ENCODE assay signal across 10 cellular contexts in genomic region chr13:21033866-21034601, GRCh38. TPM values are rescaled to one million over a fixed set of nuclear protein-coding genes. Genes with fewer than 3 reads are reported as not detected.
DNase-seq lines count a peak whose midpoint lies in the region; ATAC-seq and TF ChIP-seq lines count a peak whose summit lies in the region.
"Had no signal": no experiment of that assay in that cellular context is flagged by ENCODE, and none has a peak within 500 bp of the region (broad histone marks: within the 10 kb centered on the region; RNA-seq: fewer than 3 reads in every experiment).

No MANE protein-coding gene starts in this region.

- H3K36me3 Mint-ChIP-seq in activated naive CD4-positive, alpha-beta T cell treated with anti-CD3 and anti-CD28 coated beads for 36 hours (ENCODE audit: low read depth) = no peaks in the 10 kb centered on the region
- no peaks in the 10 kb centered on the region for H3K36me3 Mint-ChIP-seq in CD4-positive, alpha-beta T cell (ENCODE audit: low read depth)

- no peaks in the 10 kb centered on the region for H3K27me3 Mint-ChIP-seq in activated naive CD4-positive, alpha-beta T cell treated with anti-CD3 and anti-CD28 coated beads for 36 hours (ENCODE audit: low read depth)
- no peaks in the 10 kb centered on the region for H3K27me3 Mint-ChIP-seq in CD4-positive, alpha-beta T cell

- no peaks in the 10 kb centered on the region for H3K9me3 Mint-ChIP-seq in activated naive CD4-positive, alpha-beta T cell treated with anti-CD3 and anti-CD28 coated beads for 36 hours
- peaks cover 4% of the 10 kb centered on the region for H3K9me3 Mint-ChIP-seq in CD4-positive, alpha-beta T cell

- CTCF ChIA-PET in activated naive CD4-positive, alpha-beta T cell treated with anti-CD3 and anti-CD28 coated beads for 36 hours (lab: Charles Lee) = interaction anchor here (0.5 kb wide), 1 partner anchor 444 kb away, joined by 5 read pairs; no protein-coding TSS in a partner anchor
- CTCF ChIA-PET in CD4-positive, alpha-beta T cell (lab: Charles Lee) = no interaction called here

- H3K9me3 ChIP-seq in psoas muscle = no peaks in the 10 kb centered on the region
- no peaks in the 10 kb centered on the region for H3K9me3 ChIP-seq in CD4-positive, alpha-beta T cell (ENCODE audit: control insufficient read depth, low read length)

- WGBS in psoas muscle, 3 donors = 27 to 46% (median 29%) methylated on average over 12 of the region's 12 CpGs

- no peak overlapping the region for H3K4me3 Mint-ChIP-seq in activated naive CD4-positive, alpha-beta T cell treated with anti-CD3 and anti-CD28 coated beads for 36 hours
- H3K4me3 Mint-ChIP-seq in CD4-positive, alpha-beta T cell = no peak overlapping the region

- ATAC-seq in SK-N-SH treated with all-trans-retinoic acid at 6 μM for 48 hours (peak; percentile 45), psoas muscle (peak; percentile 71 to 77 (median 74))
- no peak for ATAC-seq in CD4-positive, alpha-beta T cell (ENCODE audit: poor library complexity)

- H3K36me3 ChIP-seq in psoas muscle (ENCODE audit: insufficient read depth in 1 of 2, low read depth in 1 of 2) = peaks cover 0 to 5% of the 10 kb centered on the region in 2 donors

- intact Hi-C loops in psoas muscle (cut with DNase I) = no loop called here
- intact Hi-C loops in activated naive CD4-positive, alpha-beta T cell treated with anti-CD3 and anti-CD28 coated beads for 36 hours (cut with micrococcal nuclease) = no loop called here
- intact Hi-C loops in CD4-positive, alpha-beta T cell (cut with DNase I, micrococcal nuclease) = no loop called here

- H3K27ac Mint-ChIP-seq in activated naive CD4-positive, alpha-beta T cell treated with anti-CD3 and anti-CD28 coated beads for 36 hours = no peak overlapping the region
- H3K27ac Mint-ChIP-seq in CD4-positive, alpha-beta T cell = no peak overlapping the region

- peak overlapping the region; percentile 43 for H3K4me3 ChIP-seq in psoas muscle

- peaks cover 7% of the 10 kb centered on the region for H3K4me1 Mint-ChIP-seq in activated naive CD4-positive, alpha-beta T cell treated with anti-CD3 and anti-CD28 coated beads for 36 hours (ENCODE audit: low read depth)
- peaks cover 2% of the 10 kb centered on the region for H3K4me1 Mint-ChIP-seq in CD4-positive, alpha-beta T cell (ENCODE audit: low read depth)

- peak overlapping the region; percentile 84 for H3K27ac ChIP-seq in psoas muscle
- no peak overlapping the region for H3K27ac ChIP-seq in CD4-positive, alpha-beta T cell (ENCODE audit: low read depth, low read length)

- DNase-seq in Caki2 (ENCODE audit: low read depth) = peak; percentile 95
- peak; percentile 92 for DNase-seq in glomerular visceral epithelial cell (ENCODE audit: extremely low spot score)
- no peak for DNase-seq in psoas muscle
- DNase-seq in activated naive CD4-positive, alpha-beta T cell treated with anti-CD3 and anti-CD28 coated beads for 36 hours = no peak
- DNase-seq in stimulated activated CD8-positive, alpha-beta memory T cell treated with anti-CD3 and anti-CD28 coated beads, Interleukin-4, amount 100 ng/mL, for 48 hours = no peak
- DNase-seq in NCI-H1694 (lab: John Stamatoyannopoulos, UW) = no peak
- no peak for DNase-seq in CD4-positive, alpha-beta T cell
- DNase-seq: activated CD4-positive, alpha-beta T cell treated with anti-CD3 and anti-CD28 coated beads for 48 hours; NCI-H526 had no signal

- H3K27me3 ChIP-seq in psoas muscle (ENCODE audit: insufficient read depth in 3 of 3, low read length in 2 of 3) = no peaks in the 10 kb centered on the region
- H3K27me3 ChIP-seq in CD4-positive, alpha-beta T cell (ENCODE audit: control insufficient read depth, insufficient read depth, low read length) = no peaks in the 10 kb centered on the region

- no peak for TF ChIP-seq CTCF in psoas muscle (IDR thresholded peaks at IDR 0.05)
- TF ChIP-seq CTCF in CD4-positive, alpha-beta T cell (IDR thresholded peaks at IDR 0.05) = no peak

- in situ Hi-C loops in Caki2 (cut with HindIII; ENCODE audit: low pct_unique_long_range_greater_than_20kb, low sequenced_read_pairs) = no loop called here

- POLR2A ChIA-PET in CD4-positive, alpha-beta T cell (lab: Charles Lee) = no interaction called here

- peaks cover 61% of the 10 kb centered on the region for H3K4me1 ChIP-seq in psoas muscle

TF ChIP-seq in SK-N-SH treated with all-trans-retinoic acid at 6 μM for 48 hours, 23 proteins besides CTCF, POLR2A, EP300 and RAD21 (continues in another document):
- TF ChIP-seq CREB5 (CRISPR knock-in tag; IDR thresholded peaks at IDR 0.05; ENCODE audit: low read depth) = no peak
- no peak for TF ChIP-seq ARNTL (CRISPR knock-in tag; IDR thresholded peaks at IDR 0.05; ENCODE audit: borderline replicate concordance, low read depth)
- TF ChIP-seq ZC3H10 (CRISPR knock-in tag; IDR thresholded peaks at IDR 0.05) = no peak
- no peak for TF ChIP-seq ZNF565 (CRISPR knock-in tag; conservative IDR thresholded peaks at IDR 0.05; ENCODE audit: low read depth)
- no peak for TF ChIP-seq ESRRG (CRISPR knock-in tag; IDR thresholded peaks at IDR 0.05)
- no peak for TF ChIP-seq ZNF8 (CRISPR knock-in tag; IDR thresholded peaks at IDR 0.05)
- no peak for TF ChIP-seq TCF4 (CRISPR knock-in tag; IDR thresholded peaks at IDR 0.05; ENCODE audit: borderline replicate concordance)
- TF ChIP-seq CSRNP3 (CRISPR knock-in tag; IDR thresholded peaks at IDR 0.05) = no peak
- no peak for TF ChIP-seq ISL1 (CRISPR knock-in tag; IDR thresholded peaks at IDR 0.05)
- TF ChIP-seq GLIS3 (CRISPR knock-in tag; IDR thresholded peaks at IDR 0.05) = no peak
- no peak for TF ChIP-seq ZFP30 (CRISPR knock-in tag; IDR thresholded peaks at IDR 0.05)
- TF ChIP-seq TSHZ2 (CRISPR knock-in tag; IDR thresholded peaks at IDR 0.05) = no peak

RNA-seq across cellular contexts. Expression of gene LATS2, which starts 27.4 kb away (rescaled TPM):
- total RNA-seq in Caki2 (2014; rRNA removed; shearing (Covaris generic); ENCODE audit: low replicate concordance) = 7.3 and 14.1 TPM in 2 replicates
- total RNA-seq in psoas muscle = 10 to 100 TPM; 23.7 to 27.4 (median 26.1) TPM
- 10 to 100 TPM in 2 of 3 donors, 1 to 10 TPM in 1; 6.0 to 13.9 (median 10.0) TPM for polyA plus RNA-seq in psoas muscle
- 1 to 10 TPM; 1.1 to 1.2 TPM for total RNA-seq in activated naive CD4-positive, alpha-beta T cell treated with anti-CD3 and anti-CD28 coated beads for 36 hours
- total RNA-seq in CD4-positive, alpha-beta T cell = 1 to 10 TPM; 6.2 to 6.5 TPM

Comparison
In these comparisons a context has a peak if more than half of its experiments do, and no peak if none do; other contexts are left out.
1. DNase-seq: peak in Caki2 (single experiment) and glomerular visceral epithelial cell (single experiment); none in psoas muscle (0 of 2), activated naive CD4-positive, alpha-beta T cell treated with anti-CD3 and anti-CD28 coated beads for 36 hours (single experiment), stimulated activated CD8-positive, alpha-beta memory T cell treated with anti-CD3 and anti-CD28 coated beads, Interleukin-4, amount 100 ng/mL, for 48 hours (single experiment), NCI-H1694 (single experiment) and CD4-positive, alpha-beta T cell (0 of 10).